In the genomic region with DNA sequence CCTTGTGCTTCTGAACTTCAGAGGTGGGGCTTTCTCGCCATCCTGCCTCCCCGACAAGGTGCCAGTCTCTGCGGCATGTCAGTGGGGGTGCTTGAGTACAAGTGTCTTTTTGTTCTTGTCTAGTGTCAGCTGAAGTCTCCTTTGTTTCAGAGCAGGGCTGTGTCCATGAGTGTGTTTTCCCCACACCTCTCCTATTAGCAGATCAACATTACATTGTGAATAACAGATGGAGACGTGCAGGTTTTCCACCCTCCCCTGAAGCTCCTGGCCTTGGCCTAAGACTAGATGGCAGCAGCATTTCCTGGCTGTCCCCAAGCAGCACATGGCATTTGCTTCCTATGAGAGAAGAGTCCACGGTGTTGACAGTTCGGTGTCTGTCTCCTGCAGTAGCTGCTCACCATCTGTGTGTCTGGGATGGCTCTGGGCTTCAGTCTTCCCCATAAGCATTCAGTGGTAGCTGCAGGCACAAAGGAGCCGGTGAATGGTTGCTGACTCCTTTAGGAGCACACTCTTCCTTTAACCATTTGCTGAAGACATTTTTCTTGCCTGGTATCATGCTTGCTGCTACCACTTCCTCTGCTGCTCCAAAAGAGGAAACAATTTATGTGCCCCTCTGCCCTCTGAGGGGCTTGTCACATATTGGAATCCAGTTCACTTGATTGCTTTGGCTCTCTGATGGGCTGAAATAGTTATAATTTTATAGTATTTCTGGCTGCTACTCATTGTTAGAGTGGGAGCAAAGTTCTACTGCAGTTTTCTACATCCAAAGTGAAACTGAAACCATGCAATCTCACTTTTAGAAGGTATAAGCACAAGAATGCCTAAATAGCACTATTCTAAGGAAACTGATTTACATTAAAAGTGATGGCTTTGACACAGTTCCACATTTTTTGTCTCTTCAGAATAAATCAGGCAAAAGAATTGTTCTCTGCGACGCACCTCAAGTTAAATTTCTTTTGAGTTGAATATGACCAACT, we compare ENCODE assay signal across 8 cellular contexts.
DNase-seq lines count a peak whose midpoint lies in the region; ATAC-seq and TF ChIP-seq lines count a peak whose summit lies in the region.

No MANE protein-coding gene starts in this region.

- no peak for TF ChIP-seq CTCF in epithelial cell of proximal tubule (conservative IDR thresholded peaks at IDR 0.05; ENCODE audit: low read depth, low read length)
- no peak for TF ChIP-seq CTCF in psoas muscle (IDR thresholded peaks at IDR 0.05)

- DNase-seq in GM03348 (ENCODE audit: low spot score) = peak; percentile 9
- peak; percentile 73 for DNase-seq in NCI-H146 (lab: John Stamatoyannopoulos, UW)
- no peak for DNase-seq in epithelial cell of proximal tubule (ENCODE audit: low read depth)
- no peak for DNase-seq in psoas muscle
- DNase-seq in SW480 (ENCODE audit: low spot score) = no peak
- no peak for DNase-seq in DMS 273 treated with DMSO at 0.1 percent for 48 hours (lab: John Stamatoyannopoulos, UW)
- no peak for DNase-seq in activated naive CD4-positive, alpha-beta T cell treated with anti-CD3 and anti-CD28 coated beads, Interleukin-2, amount 50 U/mL, for 16 hours

- no peaks in the 10 kb centered on the region for H3K27me3 ChIP-seq in psoas muscle (ENCODE audit: insufficient read depth in 3 of 3, low read length in 2 of 3)

- H3K4me3 ChIP-seq in epithelial cell of proximal tubule (ENCODE audit: low read depth, low read length) (peak overlapping the region; percentile 12), psoas muscle (peak overlapping the region; percentile 56)

- ATAC-seq in psoas muscle (peak; percentile 22 to 59 (median 40)), HG03439 (IDR thresholded peaks at IDR 0.05; ENCODE audit: unreplicated experiment) (no peak)

- 51 to 62% (median 60%) methylated on average over 9 of the region's 9 CpGs for WGBS in psoas muscle, 3 donors

- H3K36me3 ChIP-seq in psoas muscle (ENCODE audit: insufficient read depth in 1 of 2, low read depth in 1 of 2) = no peaks in the 10 kb centered on the region

- intact Hi-C loops in psoas muscle (cut with DNase I) = no loop called here

- no peaks in the 10 kb centered on the region for H3K4me1 ChIP-seq in psoas muscle

- H3K9me3 ChIP-seq in psoas muscle = no peaks in the 10 kb centered on the region

- peak overlapping the region; percentile 55 for H3K27ac ChIP-seq in psoas muscle

Comparison
In these comparisons a context has a peak if more than half of its experiments do, and no peak if none do; other contexts are left out.
1. DNase-seq: peak in GM03348 (single experiment) and NCI-H146 (single experiment); none in epithelial cell of proximal tubule (single experiment), psoas muscle (0 of 2), SW480 (single experiment), DMS 273 treated with DMSO at 0.1 percent for 48 hours (single experiment) and activated naive CD4-positive, alpha-beta T cell treated with anti-CD3 and anti-CD28 coated beads, Interleukin-2, amount 50 U/mL, for 16 hours (single experiment).